ENCODE assay signal across 9 cellular contexts in the genomic region with DNA sequence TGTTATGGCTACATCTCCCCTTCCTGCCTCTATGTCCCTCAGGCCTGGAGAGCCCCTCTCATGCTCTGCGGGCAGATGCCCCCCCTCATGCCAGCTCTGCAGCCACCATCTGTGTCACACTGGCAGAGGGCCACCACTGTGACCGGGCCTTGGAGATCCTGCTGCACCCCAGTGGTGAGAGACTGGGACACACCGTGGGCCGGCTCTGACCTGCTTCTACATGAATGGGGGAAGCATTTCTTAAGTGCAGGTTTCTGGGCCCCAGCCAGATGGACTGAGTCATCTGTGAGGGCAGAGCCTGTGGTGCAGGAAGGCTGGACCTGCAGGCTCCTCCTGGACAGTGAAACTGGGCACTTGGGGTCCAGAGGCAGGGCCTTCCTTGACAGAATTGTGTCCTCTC. TPM values are rescaled to one million over a fixed set of nuclear protein-coding genes. Genes with fewer than 3 reads are reported as not detected.
DNase-seq lines count a peak whose midpoint lies in the region; ATAC-seq and TF ChIP-seq lines count a peak whose summit lies in the region.
"Had no signal": no experiment of that assay in that cellular context is flagged by ENCODE, and none has a peak within 500 bp of the region (broad histone marks: within the 10 kb centered on the region; RNA-seq: fewer than 3 reads in every experiment).

No MANE protein-coding gene starts in this region.

- H3K9me1 ChIP-seq in IMR-90 (ENCODE audit: insufficient read depth, low read length) = 0 out of 2 replicates have a peak, but pooled peaks cover 3% of the 10 kb centered on the region

- ATAC-seq in IMR-90 (ENCODE audit: low read depth) (peak; percentile 70), HG03378 (IDR thresholded peaks at IDR 0.05; ENCODE audit: unreplicated experiment) (no peak)
- ATAC-seq in activated naive CD4-positive, alpha-beta T cell treated with anti-CD3 and anti-CD28 coated beads, Interleukin-2, amount 50 U/mL, for 72 hours = no peak

- H3K4me1 ChIP-seq in IMR-90 (ENCODE audit: control insufficient read depth, insufficient read depth, low read length) (no peaks in the 10 kb centered on the region; the same call in 1 of the 2 replicates), HAP-1 (no peaks in the 10 kb centered on the region)

- POLR2A ChIA-PET in BJ (lab: Charles Lee) (no interaction called here), IMR-90 (lab: Charles Lee; ENCODE audit: unreplicated experiment) (no interaction called here)

- no peak overlapping the region for H2BK120ac ChIP-seq in IMR-90 (ENCODE audit: low read depth, low read length)

- H3K79me1 ChIP-seq in IMR-90 (ENCODE audit: low read depth in 1 of 2, low read length in 2 of 2) = no peaks in the 10 kb centered on the region

- no peak overlapping the region for H2BK20ac ChIP-seq in IMR-90 (ENCODE audit: low read depth, low read length)

- H3K36me3 ChIP-seq in BJ (ENCODE audit: control insufficient read depth, insufficient read depth, low read length) (no peaks in the 10 kb centered on the region), IMR-90 (ENCODE audit: control insufficient read depth, insufficient read depth, low read length) (no peaks in the 10 kb centered on the region), HAP-1 (replicated peaks) (no peaks in the 10 kb centered on the region)

- TF ChIP-seq POLR2A in IMR-90 (IDR thresholded peaks at IDR 0.05; ENCODE audit: low read depth, low read length) = no peak

- H3K4me2 ChIP-seq in IMR-90 (ENCODE audit: low read depth, low read length) = no peak overlapping the region

- no peak overlapping the region for H2AFZ ChIP-seq in IMR-90 (replicated peaks; ENCODE audit: low read length, poor library complexity)

- no peak overlapping the region for H2AK5ac ChIP-seq in IMR-90 (ENCODE audit: low read depth, low read length)

- H2BK15ac ChIP-seq in IMR-90 (ENCODE audit: low read depth, low read length) = no peak overlapping the region

- H4K5ac ChIP-seq in IMR-90 (ENCODE audit: low read depth, low read length) = no peak overlapping the region

- no peak overlapping the region for H4K91ac ChIP-seq in IMR-90 (ENCODE audit: insufficient read depth, low read depth, low read length)

- no peak overlapping the region for H3K4ac ChIP-seq in IMR-90 (ENCODE audit: low read depth, low read length)

- no peak overlapping the region for H3K4me3 ChIP-seq in BJ (ENCODE audit: low read depth, low read length)
- H3K4me3 ChIP-seq in IMR-90 (ENCODE audit: insufficient read depth, low read depth, low read length) = no peak overlapping the region
- no peak overlapping the region for H3K4me3 ChIP-seq in HAP-1

- no peak overlapping the region for H4K8ac ChIP-seq in IMR-90 (ENCODE audit: low read depth in 2 of 2, low read length in 2 of 2)

- H3K27me3 ChIP-seq in BJ (ENCODE audit: control insufficient read depth, insufficient read depth, low read length) = peaks cover 25% of the 10 kb centered on the region
- peaks cover 54% of the 10 kb centered on the region for H3K27me3 ChIP-seq in IMR-90 (ENCODE audit: control insufficient read depth, insufficient read depth, low read length)
- peaks cover 4% of the 10 kb centered on the region for H3K27me3 ChIP-seq in HAP-1 (ENCODE audit: low read depth)

- no peak overlapping the region for H3K9ac ChIP-seq in IMR-90 (ENCODE audit: low read depth, low read length)

- H3K36me3 Mint-ChIP-seq in activated naive CD4-positive, alpha-beta T cell treated with anti-CD3 and anti-CD28 coated beads, Interleukin-2, amount 50 U/mL, for 72 hours = peaks cover 0 to 8% of the 10 kb centered on the region in 2 donors
- H3K36me3 Mint-ChIP-seq: IgD-negative memory B cell had no signal

- WGBS in IMR-90 (ENCODE audit: extremely low coverage in 2 of 2, insufficient read length in 1 of 2), 2 experiments = no CpG with 5 or more reads among the region's 4 CpGs

- TF ChIP-seq RAD21 in IMR-90 (IDR thresholded peaks at IDR 0.05; ENCODE audit: low read length) = no peak

- H2BK5ac ChIP-seq in IMR-90 (ENCODE audit: low read depth, low read length, poor library complexity, severe bottlenecking) = no peak overlapping the region

- CTCF ChIA-PET in BJ (lab: Yijun Ruan, JAX) = no interaction called here
- CTCF ChIA-PET in IMR-90 (lab: Yijun Ruan, JAX) = interaction anchor here (0.6 kb wide), 2 partner anchors 12 to 1353 kb away, joined by 4 to 9 read pairs; no protein-coding TSS in a partner anchor

- DNase-seq in BJ (ENCODE audit: low read depth) (peak; percentile 25), IMR-90 (peak; percentile 83), astrocyte of the hippocampus (ENCODE audit: low read depth, low spot score) (peak; percentile 92), kidney glomerular epithelial cell (lab: John Stamatoyannopoulos, UW) (peak; percentile 69), posterior vena cava (ENCODE audit: low spot score) (no peak), HAP-1 (ENCODE audit: low spot score in 2 of 2) (no peak)
- no peak for DNase-seq in activated naive CD4-positive, alpha-beta T cell treated with anti-CD3 and anti-CD28 coated beads, Interleukin-2, amount 50 U/mL, for 72 hours (ENCODE audit: low spot score in 2 of 2)

- no peaks in the 10 kb centered on the region for H3K9me3 Mint-ChIP-seq in activated naive CD4-positive, alpha-beta T cell treated with anti-CD3 and anti-CD28 coated beads, Interleukin-2, amount 50 U/mL, for 72 hours
- H3K9me3 Mint-ChIP-seq: IgD-negative memory B cell had no signal

- BruUV-seq in IMR-90 (replicated peaks; lab: Mats Ljungman, UMichigan) = no TSS peak

- H4K20me1 ChIP-seq in IMR-90 (ENCODE audit: insufficient read depth, low read length) = no peaks in the 10 kb centered on the region; the same call in 1 of the 2 replicates

- H2AK9ac ChIP-seq in IMR-90 (replicated peaks; ENCODE audit: low read depth, low read length, poor library complexity) = no peak overlapping the region

- no peak overlapping the region for H3K18ac ChIP-seq in IMR-90 (ENCODE audit: low read depth, low read length)

- in situ Hi-C loops in IMR-90 (cut with MboI; ENCODE audit: low sequenced_read_pairs) (no loop called here), HAP-1 (cut with MboI; ENCODE audit: low sequenced_read_pairs) (no loop called here)

- H3K9me3 ChIP-seq in IMR-90 (ENCODE audit: control insufficient read depth, insufficient read depth, low read length) (no peaks in the 10 kb centered on the region), HAP-1 (no peaks in the 10 kb centered on the region)

- no peak overlapping the region for H3K14ac ChIP-seq in IMR-90 (replicated peaks; ENCODE audit: low read depth, low read length)

- no peak overlapping the region for H3K23ac ChIP-seq in IMR-90 (ENCODE audit: low read depth, low read length)

- no peak overlapping the region for H3K27ac Mint-ChIP-seq in activated naive CD4-positive, alpha-beta T cell treated with anti-CD3 and anti-CD28 coated beads, Interleukin-2, amount 50 U/mL, for 72 hours
- H3K27ac Mint-ChIP-seq: IgD-negative memory B cell had no signal

- H3K27ac ChIP-seq in IMR-90 (ENCODE audit: insufficient read depth, low read length) = no peak overlapping the region

- H3K56ac ChIP-seq in IMR-90 (ENCODE audit: extremely low read depth, insufficient read depth, low read length) = no peak overlapping the region

- intact Hi-C loops in IMR-90 (cut with micrococcal nuclease) (no loop called here), posterior vena cava (cut with DNase I) (no loop called here)

- TF ChIP-seq CTCF in BJ (IDR thresholded peaks at IDR 0.05; ENCODE audit: insufficient read depth, low read depth, low read length) (peak; percentile 27; the same call in 1 of the 2 replicates), IMR-90 (conservative IDR thresholded peaks at IDR 0.05; ENCODE audit: low read depth, low read length) (no peak; the same call in 1 of the 2 replicates)

- dilution Hi-C loops in IMR-90 (cut with HindIII; ENCODE audit: low sequenced_read_pairs, unreplicated experiment) = no loop called here

RNA-seq across cellular contexts. Expression of a gene that starts 4.8 kb away (rescaled TPM):
- not detected in 2 replicates for polyA plus RNA-seq in BJ (2011; rRNA removed)
- not detected in 2 replicates for polyA minus RNA-seq in BJ (2011; rRNA and poly(A)+ RNA removed)
- total RNA-seq in IMR-90 (2012; rRNA removed) = not detected in 2 replicates
- polyA plus RNA-seq in IMR-90 (2012; rRNA removed) = not detected in 2 replicates
- not detected in 2 replicates for polyA plus RNA-seq in IMR-90 (2012; cell fraction: cytosol; rRNA removed)
- polyA plus RNA-seq in IMR-90 (2012; cell fraction: nucleus; rRNA removed; ENCODE audit: low replicate concordance) = 0.03 TPM in 1 of 2 replicates, not detected in the other
- under 1 TPM in 1 of 2 donors, not detected in 1; 0.38 TPM for total RNA-seq in posterior vena cava
- total RNA-seq in activated naive CD4-positive, alpha-beta T cell treated with anti-CD3 and anti-CD28 coated beads, Interleukin-2, amount 50 U/mL, for 72 hours = not detected

RNA-seq across cellular contexts. Expression of a gene that starts 14.5 kb away (rescaled TPM):
- polyA plus RNA-seq in BJ (2011; rRNA removed) (51.4 and 68.9 TPM in 2 replicates), IMR-90 (2012; rRNA removed) (52.6 and 55.5 TPM in 2 replicates)
- polyA minus RNA-seq in BJ (2011; rRNA and poly(A)+ RNA removed) = 109 and 122 TPM in 2 replicates
- total RNA-seq in IMR-90 (2012; rRNA removed) (19.2 and 19.5 TPM in 2 replicates), posterior vena cava (10 to 100 TPM; 26.8 to 28.6 TPM)
- 53.9 and 68.8 TPM in 2 replicates for polyA plus RNA-seq in IMR-90 (2012; cell fraction: cytosol; rRNA removed)
- 69.0 and 86.1 TPM in 2 replicates for polyA plus RNA-seq in IMR-90 (2012; cell fraction: nucleus; rRNA removed; ENCODE audit: low replicate concordance)
- total RNA-seq in activated naive CD4-positive, alpha-beta T cell treated with anti-CD3 and anti-CD28 coated beads, Interleukin-2, amount 50 U/mL, for 72 hours = 10 to 100 TPM; 35.5 to 35.8 TPM

RNA-seq across cellular contexts. Expression of a gene that starts 15.2 kb away (rescaled TPM):
- polyA plus RNA-seq in BJ (2011; rRNA removed) (5.6 and 7.3 TPM in 2 replicates), IMR-90 (2012; rRNA removed) (3.6 and 5.3 TPM in 2 replicates)
- 3.3 and 6.2 TPM in 2 replicates for polyA minus RNA-seq in BJ (2011; rRNA and poly(A)+ RNA removed)
- total RNA-seq in IMR-90 (2012; rRNA removed) (2.8 and 2.9 TPM in 2 replicates), posterior vena cava (1 to 10 TPM; 1.3 to 2.5 TPM)
- polyA plus RNA-seq in IMR-90 (2012; cell fraction: cytosol; rRNA removed) = 6.1 and 6.6 TPM in 2 replicates
- polyA plus RNA-seq in IMR-90 (2012; cell fraction: nucleus; rRNA removed; ENCODE audit: low replicate concordance) = 1.2 and 2.0 TPM in 2 replicates
- total RNA-seq in activated naive CD4-positive, alpha-beta T cell treated with anti-CD3 and anti-CD28 coated beads, Interleukin-2, amount 50 U/mL, for 72 hours = 1 to 10 TPM; 8.3 to 9.9 TPM

RNA-seq across cellular contexts. Expression of a gene that starts 27.1 kb away (rescaled TPM):
- polyA plus RNA-seq in BJ (2011; rRNA removed) = 0.17 and 0.28 TPM in 2 replicates
- polyA minus RNA-seq in BJ (2011; rRNA and poly(A)+ RNA removed) = 0.24 and 0.41 TPM in 2 replicates
- total RNA-seq in IMR-90 (2012; rRNA removed) = not detected in 2 replicates
- 0.29 and 0.34 TPM in 2 replicates for polyA plus RNA-seq in IMR-90 (2012; rRNA removed)
- polyA plus RNA-seq in IMR-90 (2012; cell fraction: cytosol; rRNA removed) = 0.40 and 0.69 TPM in 2 replicates
- polyA plus RNA-seq in IMR-90 (2012; cell fraction: nucleus; rRNA removed; ENCODE audit: low replicate concordance) = 0.14 and 0.22 TPM in 2 replicates
- under 1 TPM in 1 of 2 donors, not detected in 1; 0.24 TPM for total RNA-seq in posterior vena cava
- total RNA-seq in activated naive CD4-positive, alpha-beta T cell treated with anti-CD3 and anti-CD28 coated beads, Interleukin-2, amount 50 U/mL, for 72 hours = under 1 TPM; 0.18 to 0.34 TPM
- polyA plus RNA-seq: IgD-negative memory B cell had no signal

RNA-seq across cellular contexts. Expression of a gene that starts 41.6 kb away (rescaled TPM):
- not detected in 2 replicates for polyA plus RNA-seq in BJ (2011; rRNA removed)
- not detected in 2 replicates for polyA minus RNA-seq in BJ (2011; rRNA and poly(A)+ RNA removed)
- not detected in 2 replicates for total RNA-seq in IMR-90 (2012; rRNA removed)
- not detected in 2 replicates for polyA plus RNA-seq in IMR-90 (2012; rRNA removed)
- polyA plus RNA-seq in IMR-90 (2012; cell fraction: cytosol; rRNA removed) = not detected in 2 replicates
- 0.02 TPM in 1 of 2 replicates, not detected in the other for polyA plus RNA-seq in IMR-90 (2012; cell fraction: nucleus; rRNA removed; ENCODE audit: low replicate concordance)
- total RNA-seq in posterior vena cava = not detected
- total RNA-seq in activated naive CD4-positive, alpha-beta T cell treated with anti-CD3 and anti-CD28 coated beads, Interleukin-2, amount 50 U/mL, for 72 hours = under 1 TPM in 1 of 2 donors, not detected in 1; 0.18 TPM
- polyA plus RNA-seq: IgD-negative memory B cell had no signal

Comparison
In these comparisons a context has a peak if more than half of its experiments do, and no peak if none do; other contexts are left out.
1. DNase-seq: peak in BJ (single experiment), IMR-90 (single experiment), astrocyte of the hippocampus (single experiment) and kidney glomerular epithelial cell (single experiment); none in posterior vena cava (single experiment), HAP-1 (0 of 2) and activated naive CD4-positive, alpha-beta T cell treated with anti-CD3 and anti-CD28 coated beads, Interleukin-2, amount 50 U/mL, for 72 hours (0 of 2).